ENCODE assay signal across 14 cellular contexts in genomic region chr18:22176622-22177495, GRCh38. TPM values are rescaled to one million over a fixed set of nuclear protein-coding genes. Genes with fewer than 3 reads are reported as not detected.
A peak's percentile ranks its signal among the peaks of the same experiment; 100 is the strongest.
DNase-seq lines count a peak whose midpoint lies in the region; ATAC-seq and TF ChIP-seq lines count a peak whose summit lies in the region.
"Had no signal": no experiment of that assay in that cellular context is flagged by ENCODE, and none has a peak within 500 bp of the region (broad histone marks: within the 10 kb centered on the region; RNA-seq: fewer than 3 reads in every experiment).

No MANE protein-coding gene starts in this region.

- H3K27ac Mint-ChIP-seq in activated CD4-positive, alpha-beta T cell treated with anti-CD3 and anti-CD28 coated beads, Interleukin-2, amount 10 ng/mL, durations not matched to agents 7 days and 5 days, result peak overlapping the region; percentile 46
- no peak overlapping the region for H3K27ac Mint-ChIP-seq in activated CD4-positive, alpha-beta T cell treated with anti-CD3 and anti-CD28 coated beads for 36 hours
- H3K27ac Mint-ChIP-seq in nephron, result peak overlapping the region in 2 of 3 experiments; percentile 80 to 91
- H3K27ac Mint-ChIP-seq: activated naive CD4-positive, alpha-beta T cell treated with anti-CD3 and anti-CD28 coated beads, Interleukin-2, amount 50 U/mL, for 24 hours had no signal

- H3K36me3 Mint-ChIP-seq in activated CD4-positive, alpha-beta T cell treated with anti-CD3 and anti-CD28 coated beads, Interleukin-2, amount 10 ng/mL, durations not matched to agents 7 days and 5 days (ENCODE audit: low read depth), result no peaks in the 10 kb centered on the region
- H3K36me3 Mint-ChIP-seq in activated CD4-positive, alpha-beta T cell treated with anti-CD3 and anti-CD28 coated beads for 36 hours (ENCODE audit: low read depth), result no peaks in the 10 kb centered on the region
- peaks cover 45% of the 10 kb centered on the region for H3K36me3 Mint-ChIP-seq in nephron (ENCODE audit: low read depth)
- H3K36me3 Mint-ChIP-seq: activated naive CD4-positive, alpha-beta T cell treated with anti-CD3 and anti-CD28 coated beads, Interleukin-2, amount 50 U/mL, for 24 hours had no signal

- H3K27ac ChIP-seq in heart left ventricle, result peak overlapping the region; percentile 77 to 100 (median 97)
- H3K27ac ChIP-seq in urinary bladder (ENCODE audit: low read depth), result peak overlapping the region; percentile 76

- TF ChIP-seq POLR2A in heart left ventricle (IDR thresholded peaks at IDR 0.05), result no peak

- intact Hi-C loops in activated CD4-positive, alpha-beta T cell treated with anti-CD3 and anti-CD28 coated beads for 36 hours (cut with DNase I, micrococcal nuclease), result loop anchor here (1.0 to 10.0 kb wide), 2 partner anchors 13 to 168 kb away; no protein-coding TSS in a partner anchor
- intact Hi-C loops in heart left ventricle (cut with DNase I), result loop anchor here in 4 of 10 donors (5.0 to 10.0 kb wide), 5 partner anchors 90 to 385 kb away; no protein-coding TSS in a partner anchor

- peaks cover 59% of the 10 kb centered on the region for H3K27me3 Mint-ChIP-seq in activated CD4-positive, alpha-beta T cell treated with anti-CD3 and anti-CD28 coated beads, Interleukin-2, amount 10 ng/mL, durations not matched to agents 7 days and 5 days
- H3K27me3 Mint-ChIP-seq in activated CD4-positive, alpha-beta T cell treated with anti-CD3 and anti-CD28 coated beads for 36 hours, result peaks cover 39% of the 10 kb centered on the region
- H3K27me3 Mint-ChIP-seq in nephron (ENCODE audit: low read depth), result peaks cover 91% of the 10 kb centered on the region

- peaks cover 0 to 34% (median 0%) of the 10 kb centered on the region in 9 donors for H3K27me3 ChIP-seq in heart left ventricle

- ATAC-seq in activated CD4-positive, alpha-beta T cell treated with anti-CD3 and anti-CD28 coated beads for 36 hours, result no peak
- peak in 3 of 4 donors; percentile 12 to 62 (median 41) for ATAC-seq in heart left ventricle
- ATAC-seq: stimulated activated naive CD8-positive, alpha-beta T cell treated with anti-CD3 and anti-CD28 coated beads, Interleukin-15, Interleukin-2, amounts not matched to agents 100 U/mL and 50 U/mL, for 24 hours had no signal

- H3K4me1 ChIP-seq in heart left ventricle, result peaks cover 0 to 35% (median 13%) of the 10 kb centered on the region in 12 donors
- no peaks in the 10 kb centered on the region for H3K4me1 ChIP-seq in urinary bladder (ENCODE audit: insufficient read depth)

- CTCF ChIA-PET in activated CD4-positive, alpha-beta T cell treated with anti-CD3 and anti-CD28 coated beads, Interleukin-2, amount 10 ng/mL, durations not matched to agents 7 days and 5 days (lab: Charles Lee), result no interaction called here
- CTCF ChIA-PET in activated CD4-positive, alpha-beta T cell treated with anti-CD3 and anti-CD28 coated beads for 36 hours (lab: Charles Lee), result no interaction called here

- POLR2A ChIA-PET in activated CD4-positive, alpha-beta T cell treated with anti-CD3 and anti-CD28 coated beads, Interleukin-2, amount 10 ng/mL, durations not matched to agents 7 days and 5 days (lab: Charles Lee), result no interaction called here
- POLR2A ChIA-PET in activated CD4-positive, alpha-beta T cell treated with anti-CD3 and anti-CD28 coated beads for 36 hours (lab: Charles Lee), result no interaction called here

- H3K4me1 Mint-ChIP-seq in activated CD4-positive, alpha-beta T cell treated with anti-CD3 and anti-CD28 coated beads, Interleukin-2, amount 10 ng/mL, durations not matched to agents 7 days and 5 days, result no peaks in the 10 kb centered on the region
- no peaks in the 10 kb centered on the region for H3K4me1 Mint-ChIP-seq in activated CD4-positive, alpha-beta T cell treated with anti-CD3 and anti-CD28 coated beads for 36 hours
- peaks cover 36% of the 10 kb centered on the region for H3K4me1 Mint-ChIP-seq in nephron
- H3K4me1 Mint-ChIP-seq: activated naive CD4-positive, alpha-beta T cell treated with anti-CD3 and anti-CD28 coated beads, Interleukin-2, amount 50 U/mL, for 24 hours had no signal

- DNase-seq in activated CD4-positive, alpha-beta T cell treated with anti-CD3 and anti-CD28 coated beads, Interleukin-2, amount 10 ng/mL, durations not matched to agents 7 days and 5 days, result no peak
- DNase-seq in activated CD4-positive, alpha-beta T cell treated with anti-CD3 and anti-CD28 coated beads for 36 hours, result no peak
- DNase-seq in heart left ventricle (no peak), NCI-H1417 treated with DMSO at 0.1 percent for 48 hours (lab: John Stamatoyannopoulos, UW) (no peak), NAMALWA (ENCODE audit: low spot score) (no peak)
- DNase-seq in activated naive CD4-positive, alpha-beta T cell treated with Interleukin-2 at 50 U/mL for 16 hours, result no peak
- DNase-seq: 8988T; activated CD4-positive, alpha-beta T cell treated with anti-CD3 and anti-CD28 coated beads, Interleukin-2, amount 50 U/mL, for 1 hour; DMS79 treated with DMSO at 0.1 percent for 48 hours; stimulated activated CD4-positive, alpha-beta T cell treated with anti-CD3 and anti-CD28 coated beads, Interleukin-15, amount 100 ng/mL, for 24 hours; stimulated activated naive CD8-positive, alpha-beta T cell treated with anti-CD3 and anti-CD28 coated beads, Interleukin-15, Interleukin-2, amounts not matched to agents 100 U/mL and 50 U/mL, for 24 hours had no signal

- no peaks in the 10 kb centered on the region for H3K9me3 Mint-ChIP-seq in activated CD4-positive, alpha-beta T cell treated with anti-CD3 and anti-CD28 coated beads, Interleukin-2, amount 10 ng/mL, durations not matched to agents 7 days and 5 days
- no peaks in the 10 kb centered on the region for H3K9me3 Mint-ChIP-seq in activated CD4-positive, alpha-beta T cell treated with anti-CD3 and anti-CD28 coated beads for 36 hours (ENCODE audit: low read depth)
- H3K9me3 Mint-ChIP-seq in nephron, result peaks cover 4% of the 10 kb centered on the region

- no peaks in the 10 kb centered on the region for H3K9me3 ChIP-seq in heart left ventricle

- WGBS in heart left ventricle, 4 donors, result 23 to 38% (median 34%) methylated on average over 29 to 68 of the region's 68 CpGs
- WGBS in urinary bladder, result 18% methylated on average over 68 of the region's 68 CpGs

- peaks cover 0 to 74% (median 23%) of the 10 kb centered on the region in 9 donors for H3K36me3 ChIP-seq in heart left ventricle
- H3K36me3 ChIP-seq in urinary bladder (ENCODE audit: insufficient read depth), result no peaks in the 10 kb centered on the region

- H3K4me3 ChIP-seq in heart left ventricle, result peak overlapping the region; percentile 27 to 97 (median 84)
- H3K4me3 ChIP-seq in urinary bladder (ENCODE audit: low read depth, low read length), result peak overlapping the region; percentile 58

- no peak for TF ChIP-seq CTCF in heart left ventricle (IDR thresholded peaks at IDR 0.05)
- no peak for TF ChIP-seq CTCF in nephron (IDR thresholded peaks at IDR 0.05; ENCODE audit: unreplicated experiment in 3 of 3)

- no peak overlapping the region for H3K4me3 Mint-ChIP-seq in activated CD4-positive, alpha-beta T cell treated with anti-CD3 and anti-CD28 coated beads, Interleukin-2, amount 10 ng/mL, durations not matched to agents 7 days and 5 days
- H3K4me3 Mint-ChIP-seq in activated CD4-positive, alpha-beta T cell treated with anti-CD3 and anti-CD28 coated beads for 36 hours, result no peak overlapping the region
- peak overlapping the region; percentile 77 to 89 (median 89) for H3K4me3 Mint-ChIP-seq in nephron
- H3K4me3 Mint-ChIP-seq: activated naive CD4-positive, alpha-beta T cell treated with anti-CD3 and anti-CD28 coated beads, Interleukin-2, amount 50 U/mL, for 24 hours had no signal

RNA-seq across cellular contexts. Expression of gene GATA6, which starts 7.5 kb away (rescaled TPM):
- total RNA-seq in activated CD4-positive, alpha-beta T cell treated with anti-CD3 and anti-CD28 coated beads, Interleukin-2, amount 10 ng/mL, durations not matched to agents 7 days and 5 days, result not detected
- total RNA-seq in activated CD4-positive, alpha-beta T cell treated with anti-CD3 and anti-CD28 coated beads for 36 hours, result not detected
- 10 to 100 TPM; 44.9 to 97.7 (median 76.3) TPM for total RNA-seq in heart left ventricle
- polyA plus RNA-seq in heart left ventricle, result 10 to 100 TPM; 42.1 to 52.6 TPM
- 42.0 TPM for total RNA-seq in urinary bladder
- polyA plus RNA-seq in urinary bladder, result 40.1 TPM

Comparison
In these comparisons a context has a peak if more than half of its experiments do, and no peak if none do; other contexts are left out.
1. H3K4me3 Mint-ChIP-seq: peak in nephron (3 of 3); none in activated CD4-positive, alpha-beta T cell treated with anti-CD3 and anti-CD28 coated beads, Interleukin-2, amount 10 ng/mL, durations not matched to agents 7 days and 5 days (single experiment) and activated CD4-positive, alpha-beta T cell treated with anti-CD3 and anti-CD28 coated beads for 36 hours (single experiment).
2. RNA of gene GATA6, which starts 7.5 kb away (total RNA-seq): 44.9 to 97.7 TPM in heart left ventricle and 42.0 TPM in urinary bladder (single experiment); not detected in activated CD4-positive, alpha-beta T cell treated with anti-CD3 and anti-CD28 coated beads, Interleukin-2, amount 10 ng/mL, durations not matched to agents 7 days and 5 days and not detected in activated CD4-positive, alpha-beta T cell treated with anti-CD3 and anti-CD28 coated beads for 36 hours; every median in the first group is over 10 times any median in the second.